ENCODE assay signal across 1 cellular context in the genomic region with DNA sequence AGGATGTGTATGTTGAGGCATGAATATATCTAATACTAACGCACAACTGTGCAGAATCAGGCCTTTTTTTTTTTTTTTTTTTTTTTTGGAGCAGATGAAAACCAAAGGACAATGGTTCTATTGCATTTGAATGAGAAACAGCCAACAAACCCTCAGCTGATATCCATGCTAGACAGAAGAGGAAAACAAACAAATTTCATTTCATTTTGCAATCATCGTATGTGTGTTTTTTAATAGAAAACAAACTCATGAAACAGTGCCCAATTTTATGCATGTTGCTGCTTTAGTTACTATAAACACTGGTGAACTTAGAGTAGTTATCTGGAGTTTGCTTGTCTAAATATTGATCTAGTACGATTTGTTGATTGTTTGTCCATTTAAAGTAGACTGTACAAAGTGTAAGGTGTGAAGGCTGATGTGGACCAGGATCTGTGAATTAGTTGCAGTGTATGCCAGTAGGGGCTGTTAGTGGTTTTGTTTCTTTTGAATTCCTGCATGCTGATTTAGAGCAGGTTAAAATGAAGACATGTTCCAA.
TF ChIP-seq lines count a peak whose summit lies in the region.

No MANE protein-coding gene starts in this region.

TF ChIP-seq in IMR-90, 13 proteins besides CTCF, POLR2A, EP300 and RAD21:
- no peak for TF ChIP-seq SMC3 (IDR thresholded peaks at IDR 0.05; ENCODE audit: low read depth, low read length)
- TF ChIP-seq CHD1 (IDR thresholded peaks at IDR 0.05; ENCODE audit: low read depth, low read length), result no peak
- no peak for TF ChIP-seq RCOR1 (IDR thresholded peaks at IDR 0.05; ENCODE audit: insufficient replicate concordance, low read length)
- no peak for TF ChIP-seq NFE2L2 (IDR thresholded peaks at IDR 0.05; ENCODE audit: low read depth, low read length)
- no peak for TF ChIP-seq MXI1 (IDR thresholded peaks at IDR 0.05; ENCODE audit: borderline replicate concordance, low read depth, low read length)
- no peak for TF ChIP-seq MAFK (IDR thresholded peaks at IDR 0.05; ENCODE audit: low read depth, low read length)
- no peak for TF ChIP-seq CEBPB (IDR thresholded peaks at IDR 0.05; ENCODE audit: low read depth, low read length)
- TF ChIP-seq FOS (IDR thresholded peaks at IDR 0.05; ENCODE audit: low read depth, low read length), result no peak
- TF ChIP-seq, protein P1, sequence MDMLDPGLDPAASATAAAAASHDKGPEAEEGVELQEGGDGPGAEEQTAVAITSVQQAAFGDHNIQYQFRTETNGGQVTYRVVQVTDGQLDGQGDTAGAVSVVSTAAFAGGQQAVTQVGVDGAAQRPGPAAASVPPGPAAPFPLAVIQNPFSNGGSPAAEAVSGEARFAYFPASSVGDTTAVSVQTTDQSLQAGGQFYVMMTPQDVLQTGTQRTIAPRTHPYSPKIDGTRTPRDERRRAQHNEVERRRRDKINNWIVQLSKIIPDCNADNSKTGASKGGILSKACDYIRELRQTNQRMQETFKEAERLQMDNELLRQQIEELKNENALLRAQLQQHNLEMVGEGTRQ (IDR thresholded peaks at IDR 0.05; ENCODE audit: low read depth, low read length), result no peak
TF ChIP-seq in IMR-90: peak in this region for 0.
